ENCODE assay signal across 16 cellular contexts in genomic region chr14:101193126-101193844, GRCh38.
DNase-seq lines count a peak whose midpoint lies in the region; FAIRE-seq and TF ChIP-seq lines count a peak whose summit lies in the region.
"Had no signal": no experiment of that assay in that cellular context is flagged by ENCODE, and none has a peak within 500 bp of the region (broad histone marks: within the 10 kb centered on the region; RNA-seq: fewer than 3 reads in every experiment).

No MANE protein-coding gene starts in this region.

- DNase-seq in H9 (peak; percentile 20), ecto neural progenitor cell (ENCODE audit: low spot score) (peak; percentile 37), posterior vena cava (ENCODE audit: low spot score) (peak; percentile 71), RCC 7860 (ENCODE audit: low spot score) (no peak), HT-29 (ENCODE audit: low spot score) (no peak), NCI-H1105 (lab: John Stamatoyannopoulos, UW) (no peak)
- DNase-seq: activated CD4-positive, CD25-positive, alpha-beta regulatory T cell; foreskin melanocyte; naive B cell; stimulated activated CD4-positive, alpha-beta T cell treated with anti-CD3 and anti-CD28 coated beads, Interleukin-12 subunit alpha, Interleukin-12 subunit beta, amount 100 ng/mL, for 4 hours had no signal

- H4K20me1 ChIP-seq in BLaER1 (no peaks in the 10 kb centered on the region), H9 (ENCODE audit: control insufficient read depth, insufficient read depth, insufficient read length) (no peaks in the 10 kb centered on the region)

- H4K5ac ChIP-seq in H9 (ENCODE audit: insufficient read length, low read depth, low read length) = no peak overlapping the region

- H2BK120ac ChIP-seq in H9 (ENCODE audit: low read depth, low read length, poor library complexity, severe bottlenecking) = no peak overlapping the region

- H3K23me2 ChIP-seq in H9 (ENCODE audit: insufficient read length, low read depth, low read length, poor library complexity, severe bottlenecking) = no peaks in the 10 kb centered on the region

- H3K4me3 Mint-ChIP-seq in H9 = no peak overlapping the region
- H3K4me3 Mint-ChIP-seq: CD8-positive, alpha-beta T cell; naive B cell had no signal

- intact Hi-C loops in posterior vena cava (cut with DNase I) = no loop called here

- H4K91ac ChIP-seq in H9 (ENCODE audit: insufficient read length, low read depth, low read length) = no peak overlapping the region

- H3K36me3 ChIP-seq in BLaER1 = no peaks in the 10 kb centered on the region
- H3K36me3 ChIP-seq: suprapubic skin had no signal

- FAIRE-seq in RCC 7860 (lab: Jason Lieb, UNC) = no peak
- FAIRE-seq: K562 had no signal

- no peak overlapping the region for H2BK5ac ChIP-seq in H9 (ENCODE audit: insufficient read length, low read length)

- H3K4me2 ChIP-seq in BLaER1 (peak overlapping the region; percentile 29), H9 (ENCODE audit: insufficient read depth, insufficient read length, low read length) (no peak overlapping the region)

- WGBS in H9 (ENCODE audit: extremely low coverage, insufficient read length, low lambda C conversion rate) = no CpG with 5 or more reads among the region's 15 CpGs

- no peaks in the 10 kb centered on the region; a peak in 1 of 7 replicates for H3K36me3 Mint-ChIP-seq in H9 (ENCODE audit: insufficient read depth in 1 of 3, low read depth in 3 of 3)
- H3K36me3 Mint-ChIP-seq: CD8-positive, alpha-beta T cell; naive B cell had no signal

- H2BK12ac ChIP-seq in H9 (ENCODE audit: insufficient read length, low read depth, low read length) = no peak overlapping the region

- no peak overlapping the region for H3K18ac ChIP-seq in H9 (ENCODE audit: insufficient read length, low read depth, low read length)

- H3K4me1 Mint-ChIP-seq in H9 = peaks cover 19% of the 10 kb centered on the region in 2 experiments
- H3K4me1 Mint-ChIP-seq: naive B cell had no signal

- no peaks in the 10 kb centered on the region for H3K79me1 ChIP-seq in H9 (ENCODE audit: insufficient read depth, low read depth, low read length, poor library complexity, severe bottlenecking)

- H2BK20ac ChIP-seq in H9 (ENCODE audit: low read depth, low read length, poor library complexity, severe bottlenecking) = no peak overlapping the region

- H3K27ac Mint-ChIP-seq in H9 = no peak overlapping the region; a peak in 1 of 7 replicates
- H3K27ac Mint-ChIP-seq: activated T-helper 2 cell treated with anti-CD3 and anti-CD28 coated beads, Interferon-gamma antibody, Interleukin-2, Interleukin-4, amounts not matched to agents 10 μg/mL and 5 μg/mL and 100 μg/mL, durations not matched to agents 14 hours and 24 hours and 36 hours; CD8-positive, alpha-beta T cell; naive B cell had no signal

- no peak overlapping the region for H4K8ac ChIP-seq in H9 (replicated peaks; ENCODE audit: insufficient read length, low read depth, low read length)

- H2AFZ ChIP-seq in H9 (ENCODE audit: low read length) = no peak overlapping the region

- no peak overlapping the region for H3K14ac ChIP-seq in H9 (ENCODE audit: insufficient read depth, low read length)

- no peak overlapping the region for H3K4ac ChIP-seq in H9 (ENCODE audit: low read depth, low read length)

- no peak overlapping the region for H2AK5ac ChIP-seq in H9 (ENCODE audit: insufficient read length, low read length)

- H3K27ac ChIP-seq in BLaER1 = no peak overlapping the region
- H3K27ac ChIP-seq in H9 (ENCODE audit: insufficient read length, low read depth, low read length) = no peak overlapping the region
- H3K27ac ChIP-seq: SK-N-MC, suprapubic skin had no signal

- H3K23ac ChIP-seq in H9 (ENCODE audit: insufficient read length, low read depth, low read length) = no peak overlapping the region

- no peak overlapping the region for H3K9ac ChIP-seq in BLaER1
- no peak overlapping the region for H3K9ac ChIP-seq in H9 (ENCODE audit: extremely low read depth, insufficient read length, low read length)

- no peaks in the 10 kb centered on the region; a peak in 1 of 5 replicates for H3K9me3 Mint-ChIP-seq in H9
- H3K9me3 Mint-ChIP-seq: activated T-helper 2 cell treated with anti-CD3 and anti-CD28 coated beads, Interferon-gamma antibody, Interleukin-2, Interleukin-4, amounts not matched to agents 10 μg/mL and 5 μg/mL and 100 μg/mL, durations not matched to agents 14 hours and 24 hours and 36 hours; CD8-positive, alpha-beta T cell had no signal

- H3K4me1 ChIP-seq in BLaER1 (peaks cover 46% of the 10 kb centered on the region), H9 (ENCODE audit: insufficient read depth, low read length) (no peaks in the 10 kb centered on the region)
- H3K4me1 ChIP-seq: suprapubic skin had no signal

- TF ChIP-seq CTCF in H9 (conservative IDR thresholded peaks at IDR 0.05) = no peak

- no peak overlapping the region for H3T11ph ChIP-seq in H9 (ENCODE audit: low read length)

- no peaks in the 10 kb centered on the region for H3K79me2 ChIP-seq in H9 (ENCODE audit: insufficient read depth, low read length)

- H2BK15ac ChIP-seq in H9 (ENCODE audit: low read depth, low read length) = no peak overlapping the region

- H3K4me3 ChIP-seq in BLaER1 = no peak overlapping the region
- H3K4me3 ChIP-seq: K562, SK-N-MC, suprapubic skin had no signal

- H3K9me3 ChIP-seq in BLaER1 (no peaks in the 10 kb centered on the region), H9 (ENCODE audit: control insufficient read depth, low read depth, low read length) (no peaks in the 10 kb centered on the region)
- H3K9me3 ChIP-seq: suprapubic skin had no signal

- H3K56ac ChIP-seq in H9 (ENCODE audit: insufficient read length, low read depth, low read length) = no peak overlapping the region

- H3K27me3 ChIP-seq in BLaER1 = no peaks in the 10 kb centered on the region
- no peaks in the 10 kb centered on the region for H3K27me3 ChIP-seq in H9 (ENCODE audit: insufficient read depth, low read length)
- H3K27me3 ChIP-seq: suprapubic skin had no signal

- peaks cover 16% of the 10 kb centered on the region for H3K27me3 Mint-ChIP-seq in H9 (ENCODE audit: low read depth)
- H3K27me3 Mint-ChIP-seq: naive B cell had no signal

Comparison
In these comparisons a context has a peak if more than half of its experiments do, and no peak if none do; other contexts are left out.
1. DNase-seq: peak in H9 (single experiment), ecto neural progenitor cell (single experiment) and posterior vena cava (single experiment); none in RCC 7860 (single experiment), HT-29 (single experiment) and NCI-H1105 (single experiment).